ENCODE assay signal across 15 cellular contexts in the genomic region with DNA sequence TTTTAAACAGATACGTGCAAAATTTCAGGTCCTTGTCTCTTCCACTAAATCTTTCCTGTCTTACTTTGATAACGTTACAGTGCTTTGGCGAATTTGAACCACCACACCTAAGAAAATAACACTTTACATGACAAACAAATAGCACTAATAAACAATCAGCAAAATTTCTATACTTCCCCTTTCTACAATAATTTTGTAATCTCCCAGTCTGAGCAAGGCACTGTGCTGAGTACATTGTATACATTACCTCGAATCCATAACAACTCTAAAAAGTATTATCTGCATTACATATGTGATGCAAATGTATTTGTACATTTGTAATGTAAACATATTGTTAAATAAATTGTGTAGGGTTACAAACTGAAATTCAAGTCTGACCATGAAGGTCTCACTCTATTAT. TPM values are rescaled to one million over a fixed set of nuclear protein-coding genes. Genes with fewer than 3 reads are reported as not detected.
DNase-seq lines count a peak whose midpoint lies in the region; ATAC-seq, FAIRE-seq and TF ChIP-seq lines count a peak whose summit lies in the region.
"Had no signal": no experiment of that assay in that cellular context is flagged by ENCODE, and none has a peak within 500 bp of the region (broad histone marks: within the 10 kb centered on the region; RNA-seq: fewer than 3 reads in every experiment).

No MANE protein-coding gene starts in this region.

- 66% methylated on average over 4 of the region's 4 CpGs for WGBS in SK-N-SH (ENCODE audit: low lambda C conversion rate)
- WGBS in mammary epithelial cell (ENCODE audit: low coverage, missing lambda C conversion rate): 43% methylated on average over 4 of the region's 4 CpGs
- WGBS in pancreas, 2 donors: 29 to 33% methylated on average over 4 of the region's 4 CpGs

- H3K4me2 ChIP-seq in SK-N-SH (peak overlapping the region; percentile 62), mammary epithelial cell (ENCODE audit: insufficient read depth, low read depth, low read length) (peak overlapping the region; percentile 69)

- H3K4me1 ChIP-seq in SK-N-SH (ENCODE audit: control insufficient read depth in 1 of 2, insufficient read depth in 2 of 2, low read depth in 1 of 2, low read length in 1 of 2) (peaks cover 24 to 53% of the 10 kb centered on the region in 2 experiments), mammary epithelial cell (ENCODE audit: insufficient read depth, low read length) (peaks cover 15% of the 10 kb centered on the region), gastrocnemius medialis (peaks cover 79 to 87% of the 10 kb centered on the region in 2 donors), pancreas (peaks cover 29 to 77% (median 62%) of the 10 kb centered on the region in 3 donors)

- no peaks in the 10 kb centered on the region for H3K9me2 ChIP-seq in SK-N-SH

- FAIRE-seq in pancreas (lab: Jason Lieb, UNC): no peak

- dilution Hi-C loops in mammary epithelial cell (cut with HindIII; ENCODE audit: low sequenced_read_pairs): no loop called here

- H3F3A ChIP-seq in SK-N-SH (replicated peaks; ENCODE audit: insufficient read depth): peaks cover 61% of the 10 kb centered on the region

- H3K9ac ChIP-seq in SK-N-SH (no peak overlapping the region), mammary epithelial cell (ENCODE audit: insufficient read depth, low read length) (no peak overlapping the region)

- no peak for TF ChIP-seq POLR2A in gastrocnemius medialis (IDR thresholded peaks at IDR 0.05)

- H3K4me3 ChIP-seq in SK-N-SH (ENCODE audit: low read depth in 2 of 2, low read length in 1 of 2): no peak overlapping the region
- H3K4me3 ChIP-seq in mammary epithelial cell (replicated peaks in 1 of 3; ENCODE audit: insufficient read depth in 1 of 3, low read depth in 2 of 3, low read length in 3 of 3): no peak overlapping the region
- peak overlapping the region; percentile 28 to 56 (median 44) for H3K4me3 ChIP-seq in gastrocnemius medialis
- H3K4me3 ChIP-seq in pancreas: no peak overlapping the region
- H3K4me3 ChIP-seq: left lung had no signal

- H3K27me3 ChIP-seq in SK-N-SH (ENCODE audit: insufficient read depth) (no peaks in the 10 kb centered on the region), mammary epithelial cell (ENCODE audit: insufficient read depth, low read length) (no peaks in the 10 kb centered on the region), gastrocnemius medialis (no peaks in the 10 kb centered on the region), pancreas (no peaks in the 10 kb centered on the region)
- H3K27me3 ChIP-seq: left lung had no signal

- H3K27ac ChIP-seq in SK-N-SH (ENCODE audit: low read depth in 2 of 2, low read length in 1 of 2) (peak overlapping the region in 1 of 2 experiments; percentile 68; a peak in 2 of 4 replicates), mammary epithelial cell (ENCODE audit: insufficient read depth, low read depth, low read length) (no peak overlapping the region), gastrocnemius medialis (peak overlapping the region; percentile 89 to 94 (median 91)), pancreas (peak overlapping the region in 1 of 4 donors; percentile 20)

- ATAC-seq in SK-N-SH treated with all-trans-retinoic acid at 6 μM for 48 hours (no peak), gastrocnemius medialis (no peak), pancreas (no peak)
- ATAC-seq: left lung had no signal

- H2AFZ ChIP-seq in SK-N-SH (ENCODE audit: low read depth) (no peak overlapping the region), mammary epithelial cell (ENCODE audit: low read depth, low read length) (no peak overlapping the region)

- no TSS peak for BruUV-seq in mammary epithelial cell (replicated peaks; lab: Mats Ljungman, UMichigan)

- intact Hi-C loops in mammary epithelial cell (cut with micrococcal nuclease) (no loop called here), gastrocnemius medialis (cut with DNase I; ENCODE audit: low total_unique reads) (no loop called here), pancreas (cut with DNase I) (no loop called here)

- POLR2A ChIA-PET in SK-N-SH (lab: Yijun Ruan, JAX): no interaction called here

- H3K79me2 ChIP-seq in SK-N-SH (ENCODE audit: insufficient read depth): peaks cover 100% of the 10 kb centered on the region
- peaks cover 97% of the 10 kb centered on the region for H3K79me2 ChIP-seq in mammary epithelial cell (ENCODE audit: insufficient read depth, low read length)

- no peak for DNase-seq in SK-N-SH
- peak; percentile 65 for DNase-seq in NOMO-1 treated with DMSO at 0.1 percent for 48 hours (lab: John Stamatoyannopoulos, UW; ENCODE audit: unreplicated experiment)
- no peak for DNase-seq in mammary epithelial cell
- DNase-seq in gastrocnemius medialis: no peak
- DNase-seq in activated CD4-positive, alpha-beta T cell treated with anti-CD3 and anti-CD28 coated beads for 4 hours: no peak
- no peak for DNase-seq in HCEC 1CT
- DNase-seq in pancreas: no peak
- DNase-seq: ACHN; activated CD4-positive, alpha-beta memory T cell treated with anti-CD3 and anti-CD28 coated beads, Interleukin-2, amount 10 ng/mL, durations not matched to agents 7 days and 5 days; aorta; dermis blood vessel endothelial cell; left lung; stimulated activated naive CD4-positive, alpha-beta T cell treated with Interleukin-2 at 50 U/mL for 16 hours; T1000 had no signal

- CTCF ChIA-PET in SK-N-SH (lab: Yijun Ruan, JAX): interaction anchor here (0.9 kb wide), 1 partner anchor 11 kb away, joined by 5 read pairs; no protein-coding TSS in a partner anchor
- CTCF ChIA-PET in mammary epithelial cell (lab: Charles Lee; ENCODE audit: low non-redundant PET): no interaction called here

- H4K20me1 ChIP-seq in SK-N-SH (ENCODE audit: insufficient read depth) (peaks cover 100% of the 10 kb centered on the region), mammary epithelial cell (ENCODE audit: insufficient read depth, low read length) (peaks cover 24% of the 10 kb centered on the region)

- H3K36me3 ChIP-seq in SK-N-SH (replicated peaks in 1 of 2; ENCODE audit: control insufficient read depth in 1 of 2, insufficient read depth in 2 of 2, low read length in 1 of 2) (peaks cover 10 to 17% of the 10 kb centered on the region in 2 experiments), mammary epithelial cell (ENCODE audit: insufficient read depth, low read length) (no peaks in the 10 kb centered on the region), gastrocnemius medialis (no peaks in the 10 kb centered on the region), pancreas (no peaks in the 10 kb centered on the region)
- H3K36me3 ChIP-seq: left lung had no signal

- no peaks in the 10 kb centered on the region for H3K9me3 ChIP-seq in SK-N-SH
- no peaks in the 10 kb centered on the region for H3K9me3 ChIP-seq in mammary epithelial cell (replicated peaks; ENCODE audit: insufficient read depth, low read length)
- no peaks in the 10 kb centered on the region for H3K9me3 ChIP-seq in gastrocnemius medialis
- H3K9me3 ChIP-seq in pancreas: no peaks in the 10 kb centered on the region
- H3K9me3 ChIP-seq: left lung had no signal

- TF ChIP-seq EP300 in SK-N-SH (IDR thresholded peaks at IDR 0.05; ENCODE audit: borderline replicate concordance in 1 of 2, low read depth in 1 of 2, low read length in 1 of 2): no peak

- no peak for TF ChIP-seq RAD21 in SK-N-SH (IDR thresholded peaks at IDR 0.05; ENCODE audit: low read length)

- in situ Hi-C loops in mammary epithelial cell (cut with MboI; ENCODE audit: low sequenced_read_pairs in 2 of 2) (no loop called here), gastrocnemius medialis (cut with MboI; ENCODE audit: low sequenced_read_pairs in 4 of 4) (loop anchor here in 2 of 4 donors (10.0 to 25.0 kb wide), 2 partner anchors 96 to 288 kb away; a partner anchor contains a TSS)

- TF ChIP-seq CTCF in SK-N-SH (IDR thresholded peaks at IDR 0.05) (no peak), mammary epithelial cell (conservative IDR thresholded peaks at IDR 0.05 in 1 of 2, IDR thresholded peaks at IDR 0.05 in 1 of 2; ENCODE audit: extremely low read depth in 1 of 2, insufficient read depth in 1 of 2, low read depth in 1 of 2, low read length in 2 of 2) (no peak), gastrocnemius medialis (IDR thresholded peaks at IDR 0.05 in 4 of 5, conservative IDR thresholded peaks at IDR 0.05 in 1 of 5) (no peak), pancreas (IDR thresholded peaks at IDR 0.05) (no peak)

TF ChIP-seq in SK-N-SH, 30 proteins besides CTCF, POLR2A, EP300 and RAD21:
- no peak for TF ChIP-seq FOXJ3 (CRISPR knock-in tag; IDR thresholded peaks at IDR 0.05)
- TF ChIP-seq TEAD4 (IDR thresholded peaks at IDR 0.05; ENCODE audit: borderline replicate concordance, insufficient read depth): no peak
TF ChIP-seq in SK-N-SH: peak in this region for 0.

TF ChIP-seq in SK-N-SH treated with all-trans-retinoic acid at 6 μM for 48 hours, 23 proteins besides CTCF, POLR2A, EP300 and RAD21 (continues in another document):
- TF ChIP-seq SNAI2 (CRISPR knock-in tag; IDR thresholded peaks at IDR 0.05) (no peak), ZFP30 (CRISPR knock-in tag; IDR thresholded peaks at IDR 0.05) (no peak), ZC3H10 (CRISPR knock-in tag; IDR thresholded peaks at IDR 0.05) (no peak), TCF4 (CRISPR knock-in tag; IDR thresholded peaks at IDR 0.05; ENCODE audit: borderline replicate concordance) (no peak), BACH2 (CRISPR knock-in tag; IDR thresholded peaks at IDR 0.05; ENCODE audit: borderline replicate concordance) (no peak)

RNA-seq across cellular contexts. Expression of a gene that starts 49.9 kb away (rescaled TPM):
- polyA plus RNA-seq in SK-N-SH (2012; rRNA removed) (225 and 315 TPM in 2 replicates), mammary epithelial cell (278 TPM), pancreas (10 to 100 TPM; 59.2 to 97.8 TPM)
- polyA plus RNA-seq in SK-N-SH (2012; cell fraction: cytosol; rRNA removed): 554 and 729 TPM in 2 replicates
- polyA plus RNA-seq in SK-N-SH (2012; cell fraction: nucleus; rRNA removed): 502 and 652 TPM in 2 replicates
- total RNA-seq in mammary epithelial cell (100 to 1,000 TPM; 222 to 401 TPM), gastrocnemius medialis (100 to 1,000 TPM; 183 to 259 (median 244) TPM), pancreas (100 to 1,000 TPM in 1 of 6 donors, 10 to 100 TPM in 5; 38.3 to 105 (median 77.3) TPM)
- polyA minus RNA-seq in mammary epithelial cell: 718 TPM

Comparison
In these comparisons a context has a peak if more than half of its experiments do, and no peak if none do; other contexts are left out.
1. H3K4me3 ChIP-seq: peak in gastrocnemius medialis (4 of 4); none in SK-N-SH (0 of 2), mammary epithelial cell (0 of 3) and pancreas (0 of 4).